In the genomic region with DNA sequence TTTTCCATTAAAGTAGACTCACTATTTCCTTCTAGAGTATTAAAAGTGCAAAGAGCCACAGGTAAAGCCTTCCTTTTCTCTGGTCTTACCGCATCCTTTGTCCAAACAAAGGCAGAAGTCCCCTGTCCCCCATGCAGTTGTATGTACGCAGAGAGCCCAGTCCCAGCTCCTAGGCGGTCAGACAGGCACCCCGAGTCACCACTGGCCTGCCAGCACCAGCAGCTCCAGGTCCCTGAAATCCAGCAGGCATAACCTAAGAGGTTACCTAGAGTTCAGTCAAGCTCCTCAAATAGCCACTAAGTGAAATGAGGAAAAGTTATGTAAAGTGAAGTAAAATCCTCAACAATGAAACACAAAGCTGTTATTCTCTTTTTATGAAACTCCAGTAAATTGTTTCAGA, we compare ENCODE assay signal across 16 cellular contexts.
"Had no signal": no experiment of that assay in that cellular context is flagged by ENCODE, and none has a peak within 500 bp of the region (broad histone marks: within the 10 kb centered on the region; RNA-seq: fewer than 3 reads in every experiment).

No MANE protein-coding gene starts in this region.

- H3K36me3 Mint-ChIP-seq: neural progenitor cell had no signal

- H3K4me3 Mint-ChIP-seq: central memory CD8-positive, alpha-beta T cell; dendritic cell treated with granulocyte-macrophage colony-stimulating factor and Interleukin-4, amounts not matched to agents 40 ng/mL and 50 ng/mL, for 4 days; effector memory CD8-positive, alpha-beta T cell; neural progenitor cell; stimulated activated naive CD8-positive, alpha-beta T cell treated with anti-CD3 and anti-CD28 coated beads, Interleukin-15, amount 100 ng/mL, for 72 hours had no signal

- H3K27me3 ChIP-seq: body of pancreas, neural progenitor cell, pancreas, uterus had no signal

- H3K9me3 ChIP-seq: body of pancreas, pancreas, uterus had no signal

- H3K27ac Mint-ChIP-seq: activated T-helper 2 cell treated with anti-CD3 and anti-CD28 coated beads, Interferon-gamma antibody, Interleukin-2, Interleukin-4, amounts not matched to agents 10 μg/mL and 5 μg/mL and 100 μg/mL, durations not matched to agents 14 hours and 24 hours and 36 hours; dendritic cell treated with granulocyte-macrophage colony-stimulating factor and Interleukin-4, amounts not matched to agents 40 ng/mL and 50 ng/mL, for 4 days; effector memory CD8-positive, alpha-beta T cell; neural progenitor cell; stimulated activated naive CD8-positive, alpha-beta T cell treated with anti-CD3 and anti-CD28 coated beads, Interleukin-15, amount 100 ng/mL, for 72 hours had no signal

- H2AFZ ChIP-seq: neural progenitor cell had no signal

- DNase-seq: activated CD4-positive, alpha-beta T cell treated with anti-CD3 and anti-CD28 coated beads, Interleukin-2, amount 50 U/mL, for 1 hour; activated naive CD4-positive, alpha-beta T cell treated with anti-CD3 and anti-CD28 coated beads, Interleukin-2, amount 50 U/mL, for 16 hours; body of pancreas; effector memory CD8-positive, alpha-beta T cell; head of caudate nucleus; pancreas; retina; stimulated activated CD4-positive, alpha-beta T cell treated with anti-CD3 and anti-CD28 coated beads, Interleukin-15, amount 100 ng/mL, for 24 hours; stimulated activated CD4-positive, alpha-beta T cell treated with anti-CD3 and anti-CD28 coated beads, Interleukin-4, amount 100 ng/mL, for 24 hours; stimulated activated naive CD8-positive, alpha-beta T cell treated with anti-CD3 and anti-CD28 coated beads, Interleukin-15, amount 100 ng/mL, for 72 hours; uterus had no signal

- H3K4me3 ChIP-seq: body of pancreas, neural progenitor cell, pancreas, uterus had no signal

- H3K27ac ChIP-seq: body of pancreas, epithelial cell of prostate, neural progenitor cell, pancreas, uterus had no signal

- H3K4me1 Mint-ChIP-seq: stimulated activated naive CD8-positive, alpha-beta T cell treated with anti-CD3 and anti-CD28 coated beads, Interleukin-15, amount 100 ng/mL, for 72 hours had no signal

- H3K4me2 ChIP-seq: neural progenitor cell had no signal

- H3K4me1 ChIP-seq: body of pancreas, neural progenitor cell, pancreas, uterus had no signal

- H3K36me3 ChIP-seq: neural progenitor cell, pancreas, uterus had no signal

- H3K9me3 Mint-ChIP-seq: activated T-helper 2 cell treated with anti-CD3 and anti-CD28 coated beads, Interferon-gamma antibody, Interleukin-2, Interleukin-4, amounts not matched to agents 10 μg/mL and 5 μg/mL and 100 μg/mL, durations not matched to agents 14 hours and 24 hours and 36 hours; central memory CD8-positive, alpha-beta T cell; effector memory CD8-positive, alpha-beta T cell; stimulated activated naive CD8-positive, alpha-beta T cell treated with anti-CD3 and anti-CD28 coated beads, Interleukin-15, amount 100 ng/mL, for 72 hours had no signal

- H3K9ac ChIP-seq: neural progenitor cell had no signal
